ENCODE assay signal across 1 cellular context in genomic region chr4:73343432-73343831, GRCh38.
A peak's percentile ranks its signal among the peaks of the same experiment; 100 is the strongest.
TF ChIP-seq lines count a peak whose summit lies in the region.

No MANE protein-coding gene starts in this region.

TF ChIP-seq in GM23338, 12 proteins besides CTCF, POLR2A, EP300 and RAD21 (continued from another document):
- TF ChIP-seq, protein P1, sequence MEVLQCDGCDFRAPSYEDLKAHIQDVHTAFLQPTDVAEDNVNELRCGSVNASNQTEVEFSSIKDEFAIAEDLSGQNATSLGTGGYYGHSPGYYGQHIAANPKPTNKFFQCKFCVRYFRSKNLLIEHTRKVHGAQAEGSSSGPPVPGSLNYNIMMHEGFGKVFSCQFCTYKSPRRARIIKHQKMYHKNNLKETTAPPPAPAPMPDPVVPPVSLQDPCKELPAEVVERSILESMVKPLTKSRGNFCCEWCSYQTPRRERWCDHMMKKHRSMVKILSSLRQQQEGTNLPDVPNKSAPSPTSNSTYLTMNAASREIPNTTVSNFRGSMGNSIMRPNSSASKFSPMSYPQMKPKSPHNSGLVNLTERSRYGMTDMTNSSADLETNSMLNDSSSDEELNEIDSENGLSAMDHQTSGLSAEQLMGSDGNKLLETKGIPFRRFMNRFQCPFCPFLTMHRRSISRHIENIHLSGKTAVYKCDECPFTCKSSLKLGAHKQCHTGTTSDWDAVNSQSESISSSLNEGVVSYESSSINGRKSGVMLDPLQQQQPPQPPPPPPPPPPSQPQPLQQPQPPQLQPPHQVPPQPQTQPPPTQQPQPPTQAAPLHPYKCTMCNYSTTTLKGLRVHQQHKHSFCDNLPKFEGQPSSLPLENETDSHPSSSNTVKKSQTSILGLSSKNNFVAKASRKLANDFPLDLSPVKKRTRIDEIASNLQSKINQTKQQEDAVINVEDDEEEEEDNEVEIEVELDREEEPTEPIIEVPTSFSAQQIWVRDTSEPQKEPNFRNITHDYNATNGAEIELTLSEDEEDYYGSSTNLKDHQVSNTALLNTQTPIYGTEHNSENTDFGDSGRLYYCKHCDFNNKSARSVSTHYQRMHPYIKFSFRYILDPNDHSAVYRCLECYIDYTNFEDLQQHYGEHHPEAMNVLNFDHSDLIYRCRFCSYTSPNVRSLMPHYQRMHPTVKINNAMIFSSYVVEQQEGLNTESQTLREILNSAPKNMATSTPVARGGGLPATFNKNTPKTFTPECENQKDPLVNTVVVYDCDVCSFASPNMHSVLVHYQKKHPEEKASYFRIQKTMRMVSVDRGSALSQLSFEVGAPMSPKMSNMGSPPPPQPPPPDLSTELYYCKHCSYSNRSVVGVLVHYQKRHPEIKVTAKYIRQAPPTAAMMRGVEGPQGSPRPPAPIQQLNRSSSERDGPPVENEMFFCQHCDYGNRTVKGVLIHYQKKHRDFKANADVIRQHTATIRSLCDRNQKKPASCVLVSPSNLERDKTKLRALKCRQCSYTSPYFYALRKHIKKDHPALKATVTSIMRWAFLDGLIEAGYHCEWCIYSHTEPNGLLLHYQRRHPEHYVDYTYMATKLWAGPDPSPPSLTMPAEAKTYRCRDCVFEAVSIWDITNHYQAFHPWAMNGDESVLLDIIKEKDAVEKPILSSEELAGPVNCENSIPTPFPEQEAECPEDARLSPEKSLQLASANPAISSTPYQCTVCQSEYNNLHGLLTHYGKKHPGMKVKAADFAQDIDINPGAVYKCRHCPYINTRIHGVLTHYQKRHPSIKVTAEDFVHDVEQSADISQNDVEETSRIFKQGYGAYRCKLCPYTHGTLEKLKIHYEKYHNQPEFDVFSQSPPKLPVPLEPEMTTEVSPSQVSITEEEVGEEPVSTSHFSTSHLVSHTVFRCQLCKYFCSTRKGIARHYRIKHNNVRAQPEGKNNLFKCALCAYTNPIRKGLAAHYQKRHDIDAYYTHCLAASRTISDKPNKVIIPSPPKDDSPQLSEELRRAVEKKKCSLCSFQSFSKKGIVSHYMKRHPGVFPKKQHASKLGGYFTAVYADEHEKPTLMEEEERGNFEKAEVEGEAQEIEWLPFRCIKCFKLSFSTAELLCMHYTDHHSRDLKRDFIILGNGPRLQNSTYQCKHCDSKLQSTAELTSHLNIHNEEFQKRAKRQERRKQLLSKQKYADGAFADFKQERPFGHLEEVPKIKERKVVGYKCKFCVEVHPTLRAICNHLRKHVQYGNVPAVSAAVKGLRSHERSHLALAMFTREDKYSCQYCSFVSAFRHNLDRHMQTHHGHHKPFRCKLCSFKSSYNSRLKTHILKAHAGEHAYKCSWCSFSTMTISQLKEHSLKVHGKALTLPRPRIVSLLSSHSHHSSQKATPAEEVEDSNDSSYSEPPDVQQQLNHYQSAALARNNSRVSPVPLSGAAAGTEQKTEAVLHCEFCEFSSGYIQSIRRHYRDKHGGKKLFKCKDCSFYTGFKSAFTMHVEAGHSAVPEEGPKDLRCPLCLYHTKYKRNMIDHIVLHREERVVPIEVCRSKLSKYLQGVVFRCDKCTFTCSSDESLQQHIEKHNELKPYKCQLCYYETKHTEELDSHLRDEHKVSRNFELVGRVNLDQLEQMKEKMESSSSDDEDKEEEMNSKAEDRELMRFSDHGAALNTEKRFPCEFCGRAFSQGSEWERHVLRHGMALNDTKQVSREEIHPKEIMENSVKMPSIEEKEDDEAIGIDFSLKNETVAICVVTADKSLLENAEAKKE (CRISPR knock-in tag; IDR thresholded peaks at IDR 0.05), result 0 out of 2 replicates have a peak, but pooled peaks have one; percentile 9
- TF ChIP-seq ETS1 (IDR thresholded peaks at IDR 0.05), result no peak
